25 cellular contexts compared by ENCODE assay signal in genomic region chr3:38560996-38561717, GRCh38.
"Had no signal": no experiment of that assay in that cellular context is flagged by ENCODE, and none has a peak within 500 bp of the region (broad histone marks: within the 10 kb centered on the region; RNA-seq: fewer than 3 reads in every experiment).

No MANE protein-coding gene starts in this region.

- H3K36me3 Mint-ChIP-seq: activated CD4-positive, alpha-beta memory T cell treated with anti-CD3 and anti-CD28 coated beads for 36 hours; activated naive CD8-positive, alpha-beta T cell; naive B cell; stimulated activated naive B cell treated with anti-CD40 and anti-IgM and Interleukin-4, amounts not matched to agents 10 μg/mL and 1 μg/mL and 100 μg/mL, for 72 hours had no signal

- H3K9me3 ChIP-seq: body of pancreas, ovary, stomach, thyroid gland had no signal

- DNase-seq: activated CD4-positive, alpha-beta T cell treated with anti-CD3 and anti-CD28 coated beads, Interleukin-2, amount 10 ng/mL, durations not matched to agents 24 days and 14 days; activated CD8-positive, alpha-beta memory T cell treated with anti-CD3 and anti-CD28 coated beads, Interleukin-2, amount 50 U/mL, for 4 hours; activated T-cell treated with anti-CD3 and anti-CD28 coated beads, Interleukin-2, amount 50 U/mL, for 1 hour; foreskin fibroblast; hippocampal formation; naive B cell; nephron progenitor cell; stimulated activated CD4-positive, alpha-beta T cell treated with anti-CD3 and anti-CD28 coated beads, Interleukin-15, amount 100 ng/mL, for 24 hours; stimulated activated CD4-positive, alpha-beta T cell treated with anti-CD3 and anti-CD28 coated beads, Interleukin-2, amount 100 ng/mL, for 24 hours; stimulated activated naive B cell treated with anti-CD40 and anti-IgM and Interleukin-4, amounts not matched to agents 10 μg/mL and 1 μg/mL and 100 μg/mL, for 72 hours; SW 1271; T-helper 9 cell; thyroid gland had no signal

- H3K4me1 ChIP-seq: body of pancreas, stomach, thyroid gland had no signal

- H3K27me3 Mint-ChIP-seq: activated CD4-positive, alpha-beta memory T cell treated with anti-CD3 and anti-CD28 coated beads for 36 hours; activated naive CD8-positive, alpha-beta T cell; progenitor cell of endocrine pancreas had no signal

- H3K27me3 ChIP-seq: body of pancreas, cardiac muscle cell, ovary, stomach, thyroid gland had no signal

- H3K4me3 Mint-ChIP-seq: activated CD4-positive, alpha-beta memory T cell treated with anti-CD3 and anti-CD28 coated beads for 36 hours; activated CD4-positive, alpha-beta T cell treated with anti-CD3 and anti-CD28 coated beads, Interleukin-2, amount 10 ng/mL, durations not matched to agents 24 days and 14 days; activated naive CD8-positive, alpha-beta T cell; naive B cell; nephron progenitor cell; stimulated activated naive B cell treated with anti-CD40 and anti-IgM and Interleukin-4, amounts not matched to agents 10 μg/mL and 1 μg/mL and 100 μg/mL, for 72 hours; T-helper 1 cell treated with Interleukin-12 subunit alpha and Interleukin-12 subunit beta and Interleukin-4 antibody, amounts not matched to agents 30 μg/mL and 1 μg/mL, for 36 hours had no signal

- H3K4me1 Mint-ChIP-seq: activated CD4-positive, alpha-beta T cell treated with anti-CD3 and anti-CD28 coated beads, Interleukin-2, amount 10 ng/mL, durations not matched to agents 24 days and 14 days; naive B cell; stimulated activated naive B cell treated with anti-CD40 and anti-IgM and Interleukin-4, amounts not matched to agents 10 μg/mL and 1 μg/mL and 100 μg/mL, for 72 hours had no signal

- H3K9me3 Mint-ChIP-seq: activated CD4-positive, alpha-beta memory T cell treated with anti-CD3 and anti-CD28 coated beads for 36 hours; activated CD4-positive, alpha-beta T cell treated with anti-CD3 and anti-CD28 coated beads, Interleukin-2, amount 10 ng/mL, durations not matched to agents 24 days and 14 days; nephron progenitor cell; stimulated activated naive B cell treated with anti-CD40 and anti-IgM and Interleukin-4, amounts not matched to agents 10 μg/mL and 1 μg/mL and 100 μg/mL, for 72 hours; T-helper 1 cell treated with Interleukin-12 subunit alpha and Interleukin-12 subunit beta and Interleukin-4 antibody, amounts not matched to agents 30 μg/mL and 1 μg/mL, for 36 hours had no signal

- H3K36me3 ChIP-seq: cardiac muscle cell, ovary, stomach, thyroid gland had no signal

- H3K27ac Mint-ChIP-seq: activated CD4-positive, alpha-beta memory T cell treated with anti-CD3 and anti-CD28 coated beads for 36 hours; activated CD4-positive, alpha-beta T cell treated with anti-CD3 and anti-CD28 coated beads, Interleukin-2, amount 10 ng/mL, durations not matched to agents 24 days and 14 days; activated naive CD8-positive, alpha-beta T cell; naive B cell; nephron progenitor cell; progenitor cell of endocrine pancreas; stimulated activated naive B cell treated with anti-CD40 and anti-IgM and Interleukin-4, amounts not matched to agents 10 μg/mL and 1 μg/mL and 100 μg/mL, for 72 hours; T-helper 1 cell treated with Interleukin-12 subunit alpha and Interleukin-12 subunit beta and Interleukin-4 antibody, amounts not matched to agents 30 μg/mL and 1 μg/mL, for 36 hours had no signal

- H3K4me3 ChIP-seq: body of pancreas, cardiac muscle cell, lung, ovary, smooth muscle cell, stomach, thyroid gland had no signal

- ATAC-seq: body of pancreas; esophagus mucosa; stimulated activated naive B cell treated with anti-CD40 and anti-IgM and Interleukin-4, amounts not matched to agents 10 μg/mL and 1 μg/mL and 100 μg/mL, for 72 hours had no signal

- H3K27ac ChIP-seq: body of pancreas, cardiac muscle cell, ovary, stomach, thyroid gland, VCaP had no signal
